Comparison of ENCODE assay signal across 8 cellular contexts in genomic region chr19:29811125-29812079, GRCh38. TPM values are rescaled to one million over a fixed set of nuclear protein-coding genes. Genes with fewer than 3 reads are reported as not detected.
A peak's percentile ranks its signal among the peaks of the same experiment; 100 is the strongest.
DNase-seq lines count a peak whose midpoint lies in the region; ATAC-seq and TF ChIP-seq lines count a peak whose summit lies in the region.

Gene CCNE1, plus strand, starts transcription at chr19:29811991. Its CDS starts 565 bp downstream, at chr19:29812556.

- ATAC-seq in GM18520 (IDR thresholded peaks at IDR 0.05; ENCODE audit: unreplicated experiment) = peak; percentile 67
- peak; percentile 71 for ATAC-seq in HG03045 (IDR thresholded peaks at IDR 0.05; ENCODE audit: unreplicated experiment)

- H3K27ac Mint-ChIP-seq in immature natural killer cell = peak within 1 kb of the TSS; percentile 34 to 87 (median 80)

- peaks cover 10 to 20% of the 10 kb centered on the region in 2 donors for H3K4me1 Mint-ChIP-seq in immature natural killer cell

- no peak for TF ChIP-seq POLR2A in breast epithelium (IDR thresholded peaks at IDR 0.05)

- H4K20me1 ChIP-seq in smooth muscle cell (ENCODE audit: low read depth) = no peaks in the 10 kb centered on the region

- H3K4me3 Mint-ChIP-seq in immature natural killer cell = peak within 1 kb of the TSS; percentile 79 to 94 (median 90)

- H3K27me3 Mint-ChIP-seq in immature natural killer cell (ENCODE audit: low read depth in 3 of 3) = peaks cover 4 to 13% (median 11%) of the 10 kb centered on the region in 3 donors

- H3K9ac ChIP-seq in smooth muscle cell (ENCODE audit: low read depth) = no peak within 1 kb of the TSS

- H3K36me3 Mint-ChIP-seq in immature natural killer cell = no peaks in the 10 kb centered on the region

- H2AFZ ChIP-seq in smooth muscle cell (ENCODE audit: low read depth) = peak within 1 kb of the TSS; percentile 75

- no peaks in the 10 kb centered on the region for H3K4me1 ChIP-seq in A673 (ENCODE audit: insufficient read depth, low read length, poor library complexity, severe bottlenecking)
- H3K4me1 ChIP-seq in breast epithelium = peaks cover 0 to 4% of the 10 kb centered on the region in 2 donors
- no peaks in the 10 kb centered on the region for H3K4me1 ChIP-seq in smooth muscle cell (ENCODE audit: low read depth)

- H3K9me3 ChIP-seq in A673 (ENCODE audit: low read depth, low read length, poor library complexity, severe bottlenecking) (no peaks in the 10 kb centered on the region), WERI-Rb-1 (ENCODE audit: severe bottlenecking) (no peaks in the 10 kb centered on the region), breast epithelium (no peaks in the 10 kb centered on the region), smooth muscle cell (replicated peaks; ENCODE audit: low read depth) (no peaks in the 10 kb centered on the region)

- 9% methylated on average over 29 of the region's 125 CpGs for WGBS in smooth muscle cell (ENCODE audit: low lambda C conversion rate)

- TF ChIP-seq CTCF in A673 (conservative IDR thresholded peaks at IDR 0.05; ENCODE audit: low read depth, low read length) (no peak), WERI-Rb-1 (IDR thresholded peaks at IDR 0.05; ENCODE audit: low read depth, low read length) (no peak), breast epithelium (IDR thresholded peaks at IDR 0.05) (no peak), smooth muscle cell (IDR thresholded peaks at IDR 0.05; ENCODE audit: borderline replicate concordance, insufficient read depth, poor library complexity, severe bottlenecking) (no peak)

- DNase-seq in A673 (ENCODE audit: low spot score) = peak; percentile 91
- DNase-seq in NCI-H2171 (lab: John Stamatoyannopoulos, UW) = peak; percentile 80
- DNase-seq in WERI-Rb-1 = peak; percentile 91
- DNase-seq in breast epithelium (ENCODE audit: low spot score in 2 of 2) = peak; percentile 83 to 90
- peak; percentile 93 to 94 (median 94) for DNase-seq in immature natural killer cell
- DNase-seq in smooth muscle cell (lab: John Stamatoyannopoulos, UW; ENCODE audit: unreplicated experiment) = peak; percentile 83

- H3K9me3 Mint-ChIP-seq in immature natural killer cell = no peaks in the 10 kb centered on the region

- intact Hi-C loops in A673 (cut with micrococcal nuclease; ENCODE audit: unreplicated experiment) (loop anchor here (1.0 kb wide), 1 partner anchor 33 kb away; no protein-coding TSS in a partner anchor), breast epithelium (cut with DNase I; ENCODE audit: low total_unique reads) (no loop called here)

- H3K27me3 ChIP-seq in A673 (replicated peaks; ENCODE audit: insufficient read depth, low read depth, low read length, poor library complexity) (no peaks in the 10 kb centered on the region), WERI-Rb-1 (ENCODE audit: insufficient read depth, low read depth, severe bottlenecking) (no peaks in the 10 kb centered on the region), breast epithelium (no peaks in the 10 kb centered on the region), smooth muscle cell (ENCODE audit: low read depth) (no peaks in the 10 kb centered on the region)

- CTCF ChIA-PET in A673 (lab: Charles Lee) = no interaction called here

- POLR2A ChIA-PET in A673 (lab: Charles Lee; ENCODE audit: low non-redundant PET) = no interaction called here

- H3K27ac ChIP-seq in A673 (ENCODE audit: low read depth, low read length, poor library complexity, severe bottlenecking) (peak within 1 kb of the TSS; percentile 18), WERI-Rb-1 (peak within 1 kb of the TSS; percentile 86), breast epithelium (peak within 1 kb of the TSS in 1 of 2 donors; percentile 8), smooth muscle cell (ENCODE audit: low read depth) (no peak within 1 kb of the TSS)

- H3F3A ChIP-seq in smooth muscle cell (ENCODE audit: low read depth) = peaks cover 13% of the 10 kb centered on the region

- peak within 1 kb of the TSS; percentile 49 for H3K4me3 ChIP-seq in A673 (ENCODE audit: low read depth, low read length, poor library complexity, severe bottlenecking)
- H3K4me3 ChIP-seq in WERI-Rb-1 (ENCODE audit: low read depth, low read length) = peak within 1 kb of the TSS; percentile 59
- peak within 1 kb of the TSS; percentile 50 to 85 (median 66) for H3K4me3 ChIP-seq in breast epithelium
- H3K4me3 ChIP-seq in smooth muscle cell = peak within 1 kb of the TSS; percentile 58

- H3K4me2 ChIP-seq in smooth muscle cell = peak within 1 kb of the TSS; percentile 85

- H3K36me3 ChIP-seq in A673 (ENCODE audit: insufficient read depth, low read length, poor library complexity, severe bottlenecking) (no peaks in the 10 kb centered on the region), WERI-Rb-1 (peaks cover 27% of the 10 kb centered on the region), breast epithelium (no peaks in the 10 kb centered on the region), smooth muscle cell (ENCODE audit: low read depth) (no peaks in the 10 kb centered on the region)

- BruUV-seq in A673 (replicated peaks; lab: Mats Ljungman, UMichigan) = no TSS peak

- H3K79me2 ChIP-seq in smooth muscle cell (ENCODE audit: low read depth) = no peaks in the 10 kb centered on the region

RNA-seq across cellular contexts. Expression of gene CCNE1, which starts in this region (rescaled TPM):
- total RNA-seq in A673 (2021) (8.9 and 12.0 TPM in 2 replicates), breast epithelium (1 to 10 TPM in 2 of 3 donors, under 1 TPM in 1; 0.33 to 2.1 (median 1.5) TPM), smooth muscle cell (17.7 and 26.5 TPM in 2 replicates)
- polyA plus RNA-seq in immature natural killer cell (under 1 TPM in 2 of 3 donors, not detected in 1; 0.22 to 0.39 TPM), smooth muscle cell (22.4 and 34.4 TPM in 2 replicates)

Comparison
In these comparisons a context has a peak if more than half of its experiments do, and no peak if none do; other contexts are left out.
1. RNA of gene CCNE1 (polyA plus RNA-seq): 22.4 to 34.4 TPM in smooth muscle cell; 0.22 to 0.39 TPM in immature natural killer cell; every median in the first group is over 10 times any median in the second.
2. Peak in DNase-seq in immature natural killer cell; RNA of the gene not detected or under 1 TPM.
3. Peak in every context shown above with its lines, with median percentiles within 50 percentile points of each other: DNase-seq and H3K4me3 ChIP-seq.